24 cellular contexts compared by ENCODE assay signal in the genomic region with DNA sequence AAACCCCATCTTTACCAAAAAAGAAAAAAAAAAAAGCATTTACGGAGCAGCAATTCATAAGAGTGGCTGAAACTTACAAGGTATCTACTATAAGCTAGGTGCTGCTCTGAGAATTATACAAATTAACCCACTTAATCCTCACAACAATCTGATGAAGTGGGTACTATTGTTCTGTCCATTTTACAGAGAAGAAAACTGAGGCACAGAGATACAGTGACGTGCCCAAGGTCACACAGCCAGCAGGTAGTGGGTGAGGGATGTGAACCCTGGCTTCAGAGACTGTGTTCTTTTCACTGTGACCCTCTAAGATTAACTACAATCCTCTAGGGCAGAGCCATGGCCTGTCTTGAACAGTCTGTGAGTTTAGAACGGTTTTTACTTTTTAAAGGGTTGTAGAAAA. TPM values are rescaled to one million over a fixed set of nuclear protein-coding genes. Genes with fewer than 3 reads are reported as not detected.
DNase-seq lines count a peak whose midpoint lies in the region; ATAC-seq, FAIRE-seq and TF ChIP-seq lines count a peak whose summit lies in the region.
"Had no signal": no experiment of that assay in that cellular context is flagged by ENCODE, and none has a peak within 500 bp of the region (broad histone marks: within the 10 kb centered on the region; RNA-seq: fewer than 3 reads in every experiment).

No MANE protein-coding gene starts in this region.

- TF ChIP-seq RAD21 in GM12878 (IDR thresholded peaks at IDR 0.05; ENCODE audit: insufficient read depth, low read depth, low read length) = no peak

- CTCF ChIA-PET in A673 (lab: Charles Lee) (interaction anchor here (0.6 kb wide), 1 partner anchor 280 kb away, joined by 4 read pairs; no protein-coding TSS in a partner anchor), GM12878 (lab: Yijun Ruan, JAX) (interaction anchor here (0.6 to 3.6 kb wide), 4 partner anchors 9 to 201 kb away, joined by 3 to 29 read pairs (median 4); no protein-coding TSS in a partner anchor)

- peaks cover 46% of the 10 kb centered on the region for H3K79me2 ChIP-seq in GM12878 (ENCODE audit: control insufficient read depth, insufficient read depth, low read length)

- no peaks in the 10 kb centered on the region for H3K27me3 Mint-ChIP-seq in activated T-cell treated with anti-CD3 and anti-CD28 coated beads, Interleukin-2, amount 50 U/mL, for 24 hours
- no peaks in the 10 kb centered on the region for H3K27me3 Mint-ChIP-seq in activated T-cell treated with anti-CD3 and anti-CD28 coated beads, Interleukin-2, amount 50 U/mL, for 4 hours (ENCODE audit: low read depth)
- no peaks in the 10 kb centered on the region for H3K27me3 Mint-ChIP-seq in IgD-negative memory B cell
- H3K27me3 Mint-ChIP-seq: B cell had no signal

- POLR2A ChIA-PET in A673 (lab: Charles Lee; ENCODE audit: low non-redundant PET) (no interaction called here), GM12878 (lab: Charles Lee) (interaction anchor here (0.6 to 1.0 kb wide), 2 partner anchors 8 to 706 kb away, joined by 3 read pairs; no protein-coding TSS in a partner anchor)

- H3K27ac Mint-ChIP-seq in activated T-cell treated with anti-CD3 and anti-CD28 coated beads, Interleukin-2, amount 50 U/mL, for 24 hours = peak overlapping the region; percentile 71
- peak overlapping the region in 2 of 3 donors; percentile 39 to 90 for H3K27ac Mint-ChIP-seq in IgD-negative memory B cell
- H3K27ac Mint-ChIP-seq: B cell had no signal

- no peak overlapping the region for H3K9ac ChIP-seq in GM12878 (ENCODE audit: control insufficient read depth, insufficient read depth, low read length)

- H3K4me3 Mint-ChIP-seq in activated T-cell treated with anti-CD3 and anti-CD28 coated beads, Interleukin-2, amount 50 U/mL, for 24 hours = no peak overlapping the region
- H3K4me3 Mint-ChIP-seq in activated T-cell treated with anti-CD3 and anti-CD28 coated beads, Interleukin-2, amount 50 U/mL, for 4 hours = no peak overlapping the region
- no peak overlapping the region for H3K4me3 Mint-ChIP-seq in IgD-negative memory B cell
- H3K4me3 Mint-ChIP-seq: B cell, CD14-positive monocyte had no signal

- H3K36me3 Mint-ChIP-seq in activated T-cell treated with anti-CD3 and anti-CD28 coated beads, Interleukin-2, amount 50 U/mL, for 24 hours (ENCODE audit: low read depth) = peaks cover 87% of the 10 kb centered on the region
- H3K36me3 Mint-ChIP-seq in activated T-cell treated with anti-CD3 and anti-CD28 coated beads, Interleukin-2, amount 50 U/mL, for 4 hours (ENCODE audit: insufficient read depth) = peaks cover 36% of the 10 kb centered on the region
- peaks cover 9% of the 10 kb centered on the region for H3K36me3 Mint-ChIP-seq in IgD-negative memory B cell

- RAD21 ChIA-PET in GM12878 (lab: Charles Lee; ENCODE audit: unreplicated experiment) = interaction anchor here (0.6 kb wide), 2 partner anchors 40 to 243 kb away, joined by 3 read pairs; no protein-coding TSS in a partner anchor

- no peak for ATAC-seq in activated T-cell treated with anti-CD3 and anti-CD28 coated beads, Interleukin-2, amount 50 U/mL, for 4 hours
- no peak for ATAC-seq in GM12878
- ATAC-seq: Right ventricle myocardium inferior had no signal

- H3K27me3 ChIP-seq in A673 (replicated peaks; ENCODE audit: insufficient read depth, low read depth, low read length, poor library complexity) (no peaks in the 10 kb centered on the region), GM12878 (replicated peaks in 1 of 2; ENCODE audit: control insufficient read depth in 2 of 2, insufficient read depth in 2 of 2, low read length in 1 of 2) (no peaks in the 10 kb centered on the region)
- H3K27me3 ChIP-seq: SJSA1 had no signal

- H3K4me1 ChIP-seq in A673 (ENCODE audit: insufficient read depth, low read length, poor library complexity, severe bottlenecking) (no peaks in the 10 kb centered on the region), GM12878 (ENCODE audit: control insufficient read depth, insufficient read depth, low read length) (peaks cover 6% of the 10 kb centered on the region)

- TF ChIP-seq CTCF in A673 (conservative IDR thresholded peaks at IDR 0.05; ENCODE audit: low read depth, low read length) = no peak
- TF ChIP-seq CTCF in GM12878 (IDR thresholded peaks at IDR 0.05 in 2 of 3, conservative IDR thresholded peaks at IDR 0.05 in 1 of 3; ENCODE audit: control insufficient read depth in 2 of 3, extremely low read depth in 1 of 3, insufficient read depth in 1 of 3, low read depth in 3 of 3, low read length in 3 of 3) = no peak

- H3K9me3 ChIP-seq in A673 (ENCODE audit: low read depth, low read length, poor library complexity, severe bottlenecking) (no peaks in the 10 kb centered on the region), GM12878 (replicated peaks; ENCODE audit: control insufficient read depth, insufficient read depth, low read length) (peaks cover 3% of the 10 kb centered on the region; the same call in 1 of the 3 replicates)
- H3K9me3 ChIP-seq: SJSA1 had no signal

- TF ChIP-seq POLR2A in GM12878 (IDR thresholded peaks at IDR 0.05; ENCODE audit: low read depth, low read length) = no peak

- H3K4me1 Mint-ChIP-seq in activated T-cell treated with anti-CD3 and anti-CD28 coated beads, Interleukin-2, amount 50 U/mL, for 24 hours (ENCODE audit: low read depth) = peaks cover 37% of the 10 kb centered on the region
- peaks cover 29% of the 10 kb centered on the region for H3K4me1 Mint-ChIP-seq in activated T-cell treated with anti-CD3 and anti-CD28 coated beads, Interleukin-2, amount 50 U/mL, for 4 hours (ENCODE audit: low read depth)
- peaks cover 16 to 19% (median 19%) of the 10 kb centered on the region in 3 donors for H3K4me1 Mint-ChIP-seq in IgD-negative memory B cell

- H2AFZ ChIP-seq in GM12878 (ENCODE audit: control insufficient read depth, low read depth, low read length) = no peak overlapping the region

- intact Hi-C loops in A673 (cut with micrococcal nuclease; ENCODE audit: unreplicated experiment) (no loop called here), GM12878 (cut with micrococcal nuclease; ENCODE audit: unreplicated experiment) (no loop called here)

- H3K4me3 ChIP-seq in A673 (ENCODE audit: low read depth, low read length, poor library complexity, severe bottlenecking) = no peak overlapping the region
- no peak overlapping the region for H3K4me3 ChIP-seq in GM12878
- H3K4me3 ChIP-seq: SJSA1 had no signal

- no peak for FAIRE-seq in GM12878 (lab: Jason Lieb, UNC)
- FAIRE-seq: A204.1 had no signal

- 83% methylated on average over 3 of the region's 3 CpGs for WGBS in GM12878 (ENCODE audit: insufficient coverage, insufficient replicate concordance, low lambda C conversion rate, missing lambda C conversion rate)

- H3K9me3 Mint-ChIP-seq in activated T-cell treated with anti-CD3 and anti-CD28 coated beads, Interleukin-2, amount 50 U/mL, for 24 hours = no peaks in the 10 kb centered on the region
- H3K9me3 Mint-ChIP-seq in activated T-cell treated with anti-CD3 and anti-CD28 coated beads, Interleukin-2, amount 50 U/mL, for 4 hours = no peaks in the 10 kb centered on the region
- H3K9me3 Mint-ChIP-seq in IgD-negative memory B cell = peaks cover 0 to 2% (median 0%) of the 10 kb centered on the region in 3 donors

- DNase-seq in activated T-cell treated with anti-CD3 and anti-CD28 coated beads, Interleukin-2, amount 50 U/mL, for 24 hours = no peak
- DNase-seq in activated T-cell treated with anti-CD3 and anti-CD28 coated beads, Interleukin-2, amount 50 U/mL, for 4 hours = no peak
- DNase-seq in A673 (ENCODE audit: low spot score) = no peak
- DNase-seq in GM12878 (ENCODE audit: low read depth, low spot score) = no peak
- no peak for DNase-seq in DMS153 (lab: John Stamatoyannopoulos, UW)
- no peak for DNase-seq in hypothalamus (lab: John Stamatoyannopoulos, UW)
- DNase-seq in anterior cingulate cortex (lab: John Stamatoyannopoulos, UW) = no peak
- DNase-seq: DMS79, H7, IMR-90, Karpas-422, NCI-H1694, NCI-H2081, NCI-H2171, NCI-H524 treated with DMSO at 0.1 percent for 48 hours, NCI-H82 had no signal

- TF ChIP-seq EP300 in GM12878 (IDR thresholded peaks at IDR 0.05; ENCODE audit: borderline replicate concordance in 1 of 2, control insufficient read depth in 1 of 2, low read depth in 2 of 2, low read length in 2 of 2) = no peak

- SMC1A ChIA-PET in GM12878 (lab: Charles Lee; ENCODE audit: uncharacterized antibody, unreplicated experiment) = interaction anchor here (0.6 to 1.9 kb wide), 2 partner anchors 42 to 91 kb away, joined by 3 to 4 read pairs; no protein-coding TSS in a partner anchor

- H4K20me1 ChIP-seq in GM12878 (ENCODE audit: control insufficient read depth, insufficient read depth) = no peaks in the 10 kb centered on the region; the same call in 1 of the 2 replicates

- in situ Hi-C loops in GM12878 (cut with MboI) = no loop called here

- H3K36me3 ChIP-seq in A673 (ENCODE audit: insufficient read depth, low read length, poor library complexity, severe bottlenecking) = peaks cover 35% of the 10 kb centered on the region
- peaks cover 20 to 27% of the 10 kb centered on the region in 2 experiments for H3K36me3 ChIP-seq in GM12878 (ENCODE audit: control insufficient read depth in 2 of 2, insufficient read depth in 2 of 2, low read length in 1 of 2)

- BruUV-seq in A673 (replicated peaks; lab: Mats Ljungman, UMichigan) = TSS peak; percentile 10
- BruUV-seq in GM12878 (replicated peaks; lab: Mats Ljungman, UMichigan) = no TSS peak

- H3K27ac ChIP-seq in A673 (ENCODE audit: low read depth, low read length, poor library complexity, severe bottlenecking) = no peak overlapping the region
- no peak overlapping the region for H3K27ac ChIP-seq in GM12878 (ENCODE audit: control insufficient read depth, insufficient read depth)
- H3K27ac ChIP-seq: HL-60, SJSA1 had no signal

- H3K4me2 ChIP-seq in GM12878 (ENCODE audit: control insufficient read depth, insufficient read depth) = peak overlapping the region; percentile 14; the same call in 1 of the 2 replicates

RNA-seq across cellular contexts. Expression of gene DDX54, which starts 3.3 kb away (rescaled TPM):
- 100 to 1,000 TPM; 213 to 236 (median 232) TPM for total RNA-seq in activated T-cell treated with anti-CD3 and anti-CD28 coated beads, Interleukin-2, amount 50 U/mL, for 4 hours
- 98.8 and 116 TPM in 2 replicates for total RNA-seq in A673 (2021)
- polyA plus RNA-seq in IgD-negative memory B cell = 34.2 TPM
- 71.0 and 82.8 TPM in 2 replicates for total RNA-seq in GM12878 (2013; cell fraction: nucleolus; rRNA removed)
- 44.3 and 58.9 TPM in 2 replicates for total RNA-seq in GM12878 (2014; rRNA removed)
- 24.7 and 28.8 TPM in 2 replicates for total RNA-seq in GM12878 (2014; rRNA removed; fragmentation: Illumina TruSeq; extraction: Trizol)
- total RNA-seq in GM12878 (2021) = 94.6 and 115 TPM in 2 replicates
- 14.3 TPM for polyA plus RNA-seq in GM12878 (2011; ENCODE audit: low read depth)
- 37.5 and 73.2 TPM in 2 replicates for polyA plus RNA-seq in GM12878 (2011; rRNA removed)
- polyA plus RNA-seq in GM12878 (2011; cell fraction: cytosol; rRNA removed) = 85.9 and 87.1 TPM in 2 replicates
- 94.1 and 163 TPM in 2 replicates for polyA plus RNA-seq in GM12878 (2011; cell fraction: nucleus; rRNA removed)
- 43.7 and 47.2 TPM in 2 replicates for polyA plus RNA-seq in GM12878 (2012)
- polyA plus RNA-seq in GM12878 (2014; fragmentation: Illumina TruSeq; extraction: Trizol) = 6.2 and 27.9 TPM in 2 replicates
- polyA plus RNA-seq in GM12878 (2014; fragmentation: Nextera tagmentation; extraction: Ambion mirVana) = 1 to 10 TPM; 1.9 to 8.6 TPM
- polyA plus RNA-seq in GM12878 (2014; rRNA removed) = 53.7 and 67.0 TPM in 2 replicates
- polyA plus RNA-seq in GM12878 (2016; fragmentation: Nextera tagmentation; extraction: Ambion mirVana) = 10 to 100 TPM; 69.7 to 71.9 TPM
- 43.9 and 84.0 TPM in 2 replicates for polyA minus RNA-seq in GM12878 (2011; rRNA and poly(A)+ RNA removed)
- polyA minus RNA-seq in GM12878 (2011; cell fraction: cytosol; rRNA and poly(A)+ RNA removed) = 28.2 and 42.1 TPM in 2 replicates
- 34.2 and 48.4 TPM in 2 replicates for polyA minus RNA-seq in GM12878 (2011; cell fraction: nucleus; rRNA and poly(A)+ RNA removed)

RNA-seq across cellular contexts. Expression of gene RITA1, which starts 3.5 kb away (rescaled TPM):
- total RNA-seq in activated T-cell treated with anti-CD3 and anti-CD28 coated beads, Interleukin-2, amount 50 U/mL, for 4 hours = 10 to 100 TPM; 24.6 to 31.0 (median 27.5) TPM
- total RNA-seq in A673 (2021) (22.3 and 25.3 TPM in 2 replicates), GM12878 (2014; rRNA removed) (32.8 and 39.6 TPM in 2 replicates), GM12878 (2014; rRNA removed; fragmentation: Illumina TruSeq; extraction: Trizol) (16.3 and 18.9 TPM in 2 replicates), GM12878 (2021) (29.2 and 31.4 TPM in 2 replicates)
- polyA plus RNA-seq in IgD-negative memory B cell (24.1 TPM), GM12878 (2011; rRNA removed) (15.2 and 19.9 TPM in 2 replicates), GM12878 (2014; fragmentation: Illumina TruSeq; extraction: Trizol) (5.3 and 13.7 TPM in 2 replicates), GM12878 (2014; fragmentation: Nextera tagmentation; extraction: Ambion mirVana) (1 to 10 TPM; 2.3 to 6.4 TPM), GM12878 (2014; rRNA removed) (27.3 and 29.8 TPM in 2 replicates), GM12878 (2016; fragmentation: Nextera tagmentation; extraction: Ambion mirVana) (10 to 100 TPM; 37.4 to 39.9 TPM)
- 37.9 and 38.4 TPM in 2 replicates for total RNA-seq in GM12878 (2013; cell fraction: nucleolus; rRNA removed)
- 24.5 TPM for polyA plus RNA-seq in GM12878 (2011; ENCODE audit: low read depth)
- 29.9 and 37.4 TPM in 2 replicates for polyA plus RNA-seq in GM12878 (2011; cell fraction: cytosol; rRNA removed)
- 20.2 and 21.3 TPM in 2 replicates for polyA plus RNA-seq in GM12878 (2011; cell fraction: nucleus; rRNA removed)
- 16.1 and 17.4 TPM in 2 replicates for polyA plus RNA-seq in GM12878 (2012)
- polyA minus RNA-seq in GM12878 (2011; rRNA and poly(A)+ RNA removed) = 13.3 and 30.4 TPM in 2 replicates
- polyA minus RNA-seq in GM12878 (2011; cell fraction: cytosol; rRNA and poly(A)+ RNA removed) = 9.5 and 9.9 TPM in 2 replicates
- 10.6 and 25.4 TPM in 2 replicates for polyA minus RNA-seq in GM12878 (2011; cell fraction: nucleus; rRNA and poly(A)+ RNA removed)

RNA-seq across cellular contexts. Expression of gene CFAP73, which starts 32.5 kb away (rescaled TPM):
- total RNA-seq in activated T-cell treated with anti-CD3 and anti-CD28 coated beads, Interleukin-2, amount 50 U/mL, for 4 hours = under 1 TPM; 0.29 to 0.46 (median 0.38) TPM
- not detected in 2 replicates for total RNA-seq in A673 (2021)
- polyA plus RNA-seq in IgD-negative memory B cell = not detected
- total RNA-seq in GM12878 (2013; cell fraction: nucleolus; rRNA removed) = 0.39 and 0.44 TPM in 2 replicates
- total RNA-seq in GM12878 (2014; rRNA removed) = not detected in 2 replicates
- not detected in 2 replicates for total RNA-seq in GM12878 (2014; rRNA removed; fragmentation: Illumina TruSeq; extraction: Trizol)
- total RNA-seq in GM12878 (2021) = 0.18 TPM in 1 of 2 replicates, not detected in the other
- not detected for polyA plus RNA-seq in GM12878 (2011; ENCODE audit: low read depth)
- polyA plus RNA-seq in GM12878 (2011; rRNA removed) = not detected in 2 replicates
- 0.07 TPM in 1 of 2 replicates, not detected in the other for polyA plus RNA-seq in GM12878 (2011; cell fraction: cytosol; rRNA removed)
- polyA plus RNA-seq in GM12878 (2011; cell fraction: nucleus; rRNA removed) = not detected in 2 replicates
- 0.17 and 0.35 TPM in 2 replicates for polyA plus RNA-seq in GM12878 (2012)
- not detected in 2 replicates for polyA plus RNA-seq in GM12878 (2014; fragmentation: Illumina TruSeq; extraction: Trizol)
- polyA plus RNA-seq in GM12878 (2014; fragmentation: Nextera tagmentation; extraction: Ambion mirVana) = not detected
- polyA plus RNA-seq in GM12878 (2014; rRNA removed) = not detected in 2 replicates
- not detected for polyA plus RNA-seq in GM12878 (2016; fragmentation: Nextera tagmentation; extraction: Ambion mirVana)
- polyA minus RNA-seq in GM12878 (2011; rRNA and poly(A)+ RNA removed) = not detected in 2 replicates
- not detected in 2 replicates for polyA minus RNA-seq in GM12878 (2011; cell fraction: cytosol; rRNA and poly(A)+ RNA removed)
- polyA minus RNA-seq in GM12878 (2011; cell fraction: nucleus; rRNA and poly(A)+ RNA removed) = not detected in 2 replicates
- total RNA-seq: H7, IMR-90, MCF 10A, Right ventricle myocardium inferior, SJSA1 had no signal
- polyA plus RNA-seq: IMR-90 had no signal

RNA-seq across cellular contexts. Expression of gene TPCN1, which starts 39.3 kb away (rescaled TPM):
- total RNA-seq in activated T-cell treated with anti-CD3 and anti-CD28 coated beads, Interleukin-2, amount 50 U/mL, for 4 hours = 10 to 100 TPM; 17.5 to 23.7 (median 20.8) TPM
- total RNA-seq in A673 (2021) (18.8 and 25.8 TPM in 2 replicates), GM12878 (2014; rRNA removed) (10.3 and 10.4 TPM in 2 replicates), GM12878 (2014; rRNA removed; fragmentation: Illumina TruSeq; extraction: Trizol) (7.0 and 8.0 TPM in 2 replicates), GM12878 (2021) (26.6 and 30.9 TPM in 2 replicates)
- polyA plus RNA-seq in IgD-negative memory B cell (17.4 TPM), GM12878 (2011; rRNA removed) (12.8 and 21.7 TPM in 2 replicates), GM12878 (2014; fragmentation: Illumina TruSeq; extraction: Trizol) (8.3 and 17.1 TPM in 2 replicates), GM12878 (2014; fragmentation: Nextera tagmentation; extraction: Ambion mirVana) (1 to 10 TPM in 1 of 2 experiments, under 1 TPM in 1; 0.79 to 1.0 TPM), GM12878 (2014; rRNA removed) (24.4 and 26.4 TPM in 2 replicates), GM12878 (2016; fragmentation: Nextera tagmentation; extraction: Ambion mirVana) (10 to 100 TPM; 22.6 to 24.8 TPM)
- 156 and 161 TPM in 2 replicates for total RNA-seq in GM12878 (2013; cell fraction: nucleolus; rRNA removed)
- polyA plus RNA-seq in GM12878 (2011; ENCODE audit: low read depth) = 12.0 TPM
- polyA plus RNA-seq in GM12878 (2011; cell fraction: cytosol; rRNA removed) = 17.4 and 21.0 TPM in 2 replicates
- 204 and 236 TPM in 2 replicates for polyA plus RNA-seq in GM12878 (2011; cell fraction: nucleus; rRNA removed)
- 27.0 and 35.5 TPM in 2 replicates for polyA plus RNA-seq in GM12878 (2012)
- 24.0 and 34.6 TPM in 2 replicates for polyA minus RNA-seq in GM12878 (2011; rRNA and poly(A)+ RNA removed)
- 12.4 and 20.2 TPM in 2 replicates for polyA minus RNA-seq in GM12878 (2011; cell fraction: cytosol; rRNA and poly(A)+ RNA removed)
- 41.8 and 67.3 TPM in 2 replicates for polyA minus RNA-seq in GM12878 (2011; cell fraction: nucleus; rRNA and poly(A)+ RNA removed)

RNA-seq across cellular contexts. Expression of gene RASAL1, which starts 46.4 kb away (rescaled TPM):
- total RNA-seq in activated T-cell treated with anti-CD3 and anti-CD28 coated beads, Interleukin-2, amount 50 U/mL, for 4 hours = 1 to 10 TPM in 1 of 3 donors, under 1 TPM in 2; 0.58 to 1.1 (median 0.87) TPM
- total RNA-seq in A673 (2021) (0.32 TPM in 1 of 2 replicates, not detected in the other), GM12878 (2014; rRNA removed) (1.0 TPM in 1 of 2 replicates, not detected in the other), GM12878 (2014; rRNA removed; fragmentation: Illumina TruSeq; extraction: Trizol) (not detected in 2 replicates), GM12878 (2021) (not detected in 2 replicates)
- polyA plus RNA-seq in IgD-negative memory B cell (not detected), GM12878 (2011; rRNA removed) (0.53 and 0.79 TPM in 2 replicates), GM12878 (2014; fragmentation: Illumina TruSeq; extraction: Trizol) (not detected in 2 replicates), GM12878 (2014; fragmentation: Nextera tagmentation; extraction: Ambion mirVana) (not detected), GM12878 (2014; rRNA removed) (0.04 TPM in 1 of 2 replicates, not detected in the other), GM12878 (2016; fragmentation: Nextera tagmentation; extraction: Ambion mirVana) (under 1 TPM; 0.12 to 0.25 TPM)
- total RNA-seq in GM12878 (2013; cell fraction: nucleolus; rRNA removed) = 6.7 and 11.6 TPM in 2 replicates
- 0.13 TPM for polyA plus RNA-seq in GM12878 (2011; ENCODE audit: low read depth)
- 0.84 and 0.88 TPM in 2 replicates for polyA plus RNA-seq in GM12878 (2011; cell fraction: cytosol; rRNA removed)
- 1.8 and 3.5 TPM in 2 replicates for polyA plus RNA-seq in GM12878 (2011; cell fraction: nucleus; rRNA removed)
- 0.24 and 0.31 TPM in 2 replicates for polyA plus RNA-seq in GM12878 (2012)
- polyA minus RNA-seq in GM12878 (2011; rRNA and poly(A)+ RNA removed) = 0.22 and 1.2 TPM in 2 replicates
- polyA minus RNA-seq in GM12878 (2011; cell fraction: cytosol; rRNA and poly(A)+ RNA removed) = 0.42 TPM in 1 of 2 replicates, not detected in the other
- 0.48 and 1.1 TPM in 2 replicates for polyA minus RNA-seq in GM12878 (2011; cell fraction: nucleus; rRNA and poly(A)+ RNA removed)
- total RNA-seq: IMR-90, MCF 10A, Right ventricle myocardium inferior, SJSA1 had no signal
- polyA plus RNA-seq: CD14-positive monocyte, IMR-90 had no signal
